Comparison of ENCODE assay signal across 8 cellular contexts in genomic region chr14:64303471-64303917, GRCh38. TPM values are rescaled to one million over a fixed set of nuclear protein-coding genes. Genes with fewer than 3 reads are reported as not detected.
DNase-seq lines count a peak whose midpoint lies in the region; ATAC-seq, FAIRE-seq and TF ChIP-seq lines count a peak whose summit lies in the region.

No MANE protein-coding gene starts in this region.

- H2BK5ac ChIP-seq in H9 (ENCODE audit: insufficient read length, low read length) = no peak overlapping the region

- H2BK12ac ChIP-seq in H9 (ENCODE audit: insufficient read length, low read depth, low read length) = no peak overlapping the region

- no peak overlapping the region for H2BK20ac ChIP-seq in H9 (ENCODE audit: low read depth, low read length, poor library complexity, severe bottlenecking)

- no peaks in the 10 kb centered on the region for H3K36me3 Mint-ChIP-seq in CD4-positive, alpha-beta memory T cell
- no peaks in the 10 kb centered on the region for H3K36me3 Mint-ChIP-seq in H9 (ENCODE audit: insufficient read depth in 1 of 3, low read depth in 3 of 3)

- intact Hi-C loops in CD4-positive, alpha-beta memory T cell (cut with micrococcal nuclease) = loop anchor here (1.0 kb wide), 2 partner anchors 175 to 504 kb away; no protein-coding TSS in a partner anchor

- no CpG with 5 or more reads among the region's 4 CpGs for WGBS in H9 (ENCODE audit: extremely low coverage, insufficient read length, low lambda C conversion rate)
- WGBS in small intestine, 3 donors = 20 to 26% (median 23%) methylated on average over 4 of the region's 4 CpGs

- H3K9me3 ChIP-seq in CD4-positive, alpha-beta memory T cell (ENCODE audit: control insufficient read depth in 1 of 2, low read length in 2 of 2) = no peaks in the 10 kb centered on the region
- H3K9me3 ChIP-seq in H9 (ENCODE audit: control insufficient read depth, low read depth, low read length) (no peaks in the 10 kb centered on the region), adipocyte (ENCODE audit: control insufficient read depth, low read length) (no peaks in the 10 kb centered on the region), right atrium auricular region (no peaks in the 10 kb centered on the region), small intestine (ENCODE audit: control insufficient read depth, low read depth) (no peaks in the 10 kb centered on the region)

- FAIRE-seq in small intestine (lab: Jason Lieb, UNC) = peak; percentile 62

- H3K79me1 ChIP-seq in H9 (ENCODE audit: insufficient read depth, low read depth, low read length, poor library complexity, severe bottlenecking) = no peaks in the 10 kb centered on the region

- no peaks in the 10 kb centered on the region for H3K36me3 ChIP-seq in CD4-positive, alpha-beta memory T cell (ENCODE audit: insufficient read depth, low read length)
- no peaks in the 10 kb centered on the region for H3K36me3 ChIP-seq in adipocyte (ENCODE audit: control insufficient read depth, insufficient read depth, low read length, severe bottlenecking)
- no peaks in the 10 kb centered on the region for H3K36me3 ChIP-seq in right atrium auricular region
- H3K36me3 ChIP-seq in small intestine (ENCODE audit: control insufficient read depth in 2 of 2, insufficient read depth in 2 of 2, low read length in 2 of 2) = no peaks in the 10 kb centered on the region

- CTCF ChIA-PET in CD4-positive, alpha-beta memory T cell (lab: Charles Lee; ENCODE audit: partially characterized antibody) = interaction anchor here (0.6 to 5.4 kb wide), 41 partner anchors 8 to 588 kb away, joined by 3 to 40 read pairs (median 4); partner anchors contain the start of gene ESR2

- peaks cover 0 to 2% (median 0%) of the 10 kb centered on the region in 8 donors for H3K9me3 Mint-ChIP-seq in CD4-positive, alpha-beta memory T cell
- no peaks in the 10 kb centered on the region for H3K9me3 Mint-ChIP-seq in H9

- no peak for ATAC-seq in HG02588 (IDR thresholded peaks at IDR 0.05; ENCODE audit: unreplicated experiment)

- peaks cover 0 to 3% of the 10 kb centered on the region in 2 donors for H3K27me3 Mint-ChIP-seq in CD4-positive, alpha-beta memory T cell
- H3K27me3 Mint-ChIP-seq in H9 (ENCODE audit: low read depth) = no peaks in the 10 kb centered on the region

- H3K4me1 Mint-ChIP-seq in CD4-positive, alpha-beta memory T cell = peaks cover 0 to 4% (median 2%) of the 10 kb centered on the region in 4 donors
- peaks cover 4 to 5% of the 10 kb centered on the region in 2 experiments; a peak in 2 of 4 replicates for H3K4me1 Mint-ChIP-seq in H9

- no peak overlapping the region for H3K14ac ChIP-seq in H9 (ENCODE audit: insufficient read depth, low read length)

- POLR2A ChIA-PET in CD4-positive, alpha-beta memory T cell (lab: Charles Lee; ENCODE audit: partially characterized antibody) = interaction anchor here (1.5 kb wide), 1 partner anchor 10 kb away, joined by 5 read pairs; no protein-coding TSS in a partner anchor

- H4K91ac ChIP-seq in H9 (ENCODE audit: insufficient read length, low read depth, low read length) = no peak overlapping the region

- no peaks in the 10 kb centered on the region for H4K20me1 ChIP-seq in H9 (ENCODE audit: control insufficient read depth, insufficient read depth, insufficient read length)

- H3K56ac ChIP-seq in H9 (ENCODE audit: insufficient read length, low read depth, low read length) = no peak overlapping the region

- H3K9ac ChIP-seq in H9 (ENCODE audit: extremely low read depth, insufficient read length, low read length) = no peak overlapping the region
- H3K9ac ChIP-seq in adipocyte (ENCODE audit: low read length) = no peak overlapping the region

- H3K27ac Mint-ChIP-seq in CD4-positive, alpha-beta memory T cell = no peak overlapping the region
- no peak overlapping the region for H3K27ac Mint-ChIP-seq in H9

- no peak overlapping the region for H3K27ac ChIP-seq in CD4-positive, alpha-beta memory T cell (ENCODE audit: low read depth, low read length)
- H3K27ac ChIP-seq in H9 (ENCODE audit: insufficient read length, low read depth, low read length) (no peak overlapping the region), right atrium auricular region (no peak overlapping the region), small intestine (ENCODE audit: low read depth in 1 of 2, low read length in 1 of 2) (no peak overlapping the region)

- no peak overlapping the region for H3K4ac ChIP-seq in H9 (ENCODE audit: low read depth, low read length)

- H3K4me2 ChIP-seq in H9 (ENCODE audit: insufficient read depth, insufficient read length, low read length) = no peak overlapping the region

- no peak overlapping the region for H2BK15ac ChIP-seq in H9 (ENCODE audit: low read depth, low read length)

- peaks cover 2% of the 10 kb centered on the region for H3K27me3 ChIP-seq in CD4-positive, alpha-beta memory T cell (ENCODE audit: insufficient read depth, low read length)
- H3K27me3 ChIP-seq in H9 (ENCODE audit: insufficient read depth, low read length) (no peaks in the 10 kb centered on the region), adipocyte (replicated peaks; ENCODE audit: control insufficient read depth, insufficient read depth, low read length) (peaks cover 16% of the 10 kb centered on the region), right atrium auricular region (no peaks in the 10 kb centered on the region), small intestine (ENCODE audit: control insufficient read depth in 2 of 2, insufficient read depth in 2 of 2, low read length in 2 of 2) (no peaks in the 10 kb centered on the region)

- H2AK5ac ChIP-seq in H9 (ENCODE audit: insufficient read length, low read length) = no peak overlapping the region

- H3K23ac ChIP-seq in H9 (ENCODE audit: insufficient read length, low read depth, low read length) = no peak overlapping the region

- H4K8ac ChIP-seq in H9 (replicated peaks; ENCODE audit: insufficient read length, low read depth, low read length) = no peak overlapping the region

- no peak overlapping the region for H2AFZ ChIP-seq in H9 (ENCODE audit: low read length)

- H2BK120ac ChIP-seq in H9 (ENCODE audit: low read depth, low read length, poor library complexity, severe bottlenecking) = no peak overlapping the region

- H3K18ac ChIP-seq in H9 (ENCODE audit: insufficient read length, low read depth, low read length) = no peak overlapping the region

- no peak overlapping the region for H3K4me3 Mint-ChIP-seq in CD4-positive, alpha-beta memory T cell
- no peak overlapping the region for H3K4me3 Mint-ChIP-seq in H9

- no peak overlapping the region for H3K4me3 ChIP-seq in CD4-positive, alpha-beta memory T cell (ENCODE audit: low read length in 2 of 2)
- H3K4me3 ChIP-seq in adipocyte (ENCODE audit: low read length) = no peak overlapping the region
- no peak overlapping the region for H3K4me3 ChIP-seq in right atrium auricular region
- H3K4me3 ChIP-seq in small intestine (ENCODE audit: low read depth in 1 of 2, low read length in 2 of 2) = no peak overlapping the region

- no peak overlapping the region for H4K5ac ChIP-seq in H9 (ENCODE audit: insufficient read length, low read depth, low read length)

- H3T11ph ChIP-seq in H9 (ENCODE audit: low read length) = no peak overlapping the region

- no peaks in the 10 kb centered on the region for H3K4me1 ChIP-seq in CD4-positive, alpha-beta memory T cell (ENCODE audit: insufficient read depth, low read length)
- H3K4me1 ChIP-seq in H9 (ENCODE audit: insufficient read depth, low read length) (no peaks in the 10 kb centered on the region; the same call in 1 of the 2 replicates), adipocyte (ENCODE audit: control insufficient read depth, insufficient read depth, low read length) (no peaks in the 10 kb centered on the region), right atrium auricular region (no peaks in the 10 kb centered on the region), small intestine (ENCODE audit: control insufficient read depth in 2 of 2, insufficient read depth in 1 of 2, low read depth in 1 of 2, low read length in 1 of 2) (no peaks in the 10 kb centered on the region)

- H3K79me2 ChIP-seq in H9 (ENCODE audit: insufficient read depth, low read length) = no peaks in the 10 kb centered on the region; the same call in 1 of the 2 replicates

- H3K23me2 ChIP-seq in H9 (ENCODE audit: insufficient read length, low read depth, low read length, poor library complexity, severe bottlenecking) = no peaks in the 10 kb centered on the region

- TF ChIP-seq CTCF in H9 (conservative IDR thresholded peaks at IDR 0.05) = peak; percentile 92
- TF ChIP-seq CTCF in right atrium auricular region (IDR thresholded peaks at IDR 0.05) = peak; percentile 72 to 80

- peak in 4 of 5 donors; percentile 44 to 58 (median 50) for DNase-seq in CD4-positive, alpha-beta memory T cell
- peak; percentile 49 for DNase-seq in H9
- peak; percentile 56 for DNase-seq in NCI-H2227 (lab: John Stamatoyannopoulos, UW; ENCODE audit: unreplicated experiment)
- peak; percentile 85 for DNase-seq in adipocyte (ENCODE audit: low read depth)
- DNase-seq in right atrium auricular region (ENCODE audit: low spot score) = no peak
- DNase-seq in small intestine = peak; percentile 64
- DNase-seq in activated naive CD4-positive, alpha-beta T cell treated with Interleukin-2 at 50 U/mL for 16 hours = no peak

RNA-seq across cellular contexts. Expression of gene ESR2, which starts 9.3 kb away (rescaled TPM):
- total RNA-seq in CD4-positive, alpha-beta memory T cell = not detected
- polyA plus RNA-seq in CD4-positive, alpha-beta memory T cell = under 1 TPM; 0.12 to 0.59 TPM
- total RNA-seq in H9 (2021) (0.11 and 0.15 TPM in 2 replicates), right atrium auricular region (under 1 TPM; 0.20 to 0.30 TPM)
- polyA plus RNA-seq in small intestine = under 1 TPM in 1 of 3 donors, not detected in 2; 0.19 TPM

Comparison
In these comparisons a context has a peak if more than half of its experiments do, and no peak if none do; other contexts are left out.
1. DNase-seq: peak in CD4-positive, alpha-beta memory T cell (4 of 5), H9 (single experiment), NCI-H2227 (single experiment), adipocyte (single experiment) and small intestine (single experiment); none in right atrium auricular region (single experiment) and activated naive CD4-positive, alpha-beta T cell treated with Interleukin-2 at 50 U/mL for 16 hours (single experiment).